ENCODE assay signal across 8 cellular contexts in the genomic region with DNA sequence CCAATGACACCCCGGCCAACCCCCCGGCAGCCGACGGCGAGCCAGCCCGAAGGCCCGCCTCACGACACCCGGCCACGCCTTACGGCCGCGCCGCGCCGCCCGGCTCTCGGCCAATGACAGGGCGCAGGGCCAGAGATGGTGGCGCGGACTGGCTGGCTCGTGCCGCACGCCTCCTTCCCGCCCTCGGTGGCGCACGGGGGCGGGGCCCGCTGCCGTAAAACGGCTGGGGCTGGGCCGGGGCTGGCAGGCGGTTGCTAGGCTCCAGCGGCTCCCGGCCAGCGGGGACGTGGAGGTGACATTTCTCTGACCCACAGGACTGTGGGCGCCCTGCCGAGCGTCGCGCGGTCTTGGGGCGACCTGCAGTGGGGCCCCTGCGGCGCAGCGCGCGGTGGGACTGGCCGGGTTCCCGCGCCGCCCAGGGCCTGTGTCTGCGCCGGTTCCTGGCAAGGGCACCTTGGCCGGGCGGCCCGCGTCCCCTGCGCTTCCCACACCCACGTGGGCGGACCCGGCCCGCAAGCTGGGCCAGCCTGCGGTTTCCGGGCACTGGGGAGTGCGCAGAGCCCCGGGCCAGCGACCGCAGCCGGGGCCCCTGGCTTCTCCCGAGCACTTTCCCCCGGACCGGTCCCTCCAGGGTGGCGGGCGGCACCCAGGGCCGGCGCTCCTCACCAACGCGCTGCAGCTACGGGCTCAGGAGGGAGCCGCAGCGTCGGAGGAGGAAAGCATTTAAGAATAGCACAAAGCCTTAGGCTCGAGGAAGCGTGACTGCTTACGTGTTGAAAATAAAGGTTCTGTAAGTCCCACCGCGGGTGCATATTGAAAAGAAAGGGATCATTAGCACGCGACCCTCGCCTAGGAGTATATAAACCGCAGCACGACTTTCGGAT. TPM values are rescaled to one million over a fixed set of nuclear protein-coding genes. Genes with fewer than 3 reads are reported as not detected.
DNase-seq lines count a peak whose midpoint lies in the region; ATAC-seq and TF ChIP-seq lines count a peak whose summit lies in the region.

A gene (minus strand): TSS at position 8 of the 884 bp plus-strand sequence. CDS start 64 bp downstream, outside the sequence.

- H3K36me3 ChIP-seq in ectodermal cell (ENCODE audit: control insufficient read depth, insufficient read depth, low read length), result no peaks in the 10 kb centered on the region
- H3K36me3 ChIP-seq in lower lobe of right lung, result no peaks in the 10 kb centered on the region

- intact Hi-C loops in lower lobe of right lung (cut with DNase I), result no loop called here

- H3K4me1 ChIP-seq in ectodermal cell (ENCODE audit: control insufficient read depth, insufficient read depth, low read length) (peaks cover 5% of the 10 kb centered on the region), lower lobe of right lung (peaks cover 30% of the 10 kb centered on the region)

- H3K27ac ChIP-seq in ectodermal cell (ENCODE audit: insufficient read depth, low read depth, low read length, poor library complexity, severe bottlenecking) (peak within 1 kb of the TSS; percentile 68), lower lobe of right lung (peak within 1 kb of the TSS; percentile 95)

- H3K4me3 ChIP-seq in ectodermal cell (ENCODE audit: insufficient read depth, low read depth, low read length), result peak within 1 kb of the TSS; percentile 75
- H3K4me3 ChIP-seq in lower lobe of right lung, result peak within 1 kb of the TSS; percentile 95

- DNase-seq in CMK (ENCODE audit: low read depth) (peak; percentile 80), GM20000 (ENCODE audit: low spot score) (peak; percentile 99), HS-5 (ENCODE audit: low read depth) (peak; percentile 65), NK-92 (lab: John Stamatoyannopoulos, UW; ENCODE audit: unreplicated experiment) (peak; percentile 58), lower lobe of right lung (peak; percentile 98)
- peak; percentile 72 to 90 for DNase-seq in activated CD8-positive, alpha-beta memory T cell treated with anti-CD3 and anti-CD28 coated beads for 1 hour (ENCODE audit: extremely low read depth in 1 of 2, low read depth in 1 of 2)
- DNase-seq in stimulated activated CD4-positive, alpha-beta T cell treated with anti-CD3 and anti-CD28 coated beads, TNF-alpha, amount 100 ng/mL, for 1 hour (ENCODE audit: low read depth in 3 of 3, low spot score in 1 of 3), result peak; percentile 78 to 92 (median 88)

- H3K27me3 ChIP-seq in ectodermal cell (ENCODE audit: control insufficient read depth, insufficient read depth, low read length, poor library complexity, severe bottlenecking) (peaks cover 14% of the 10 kb centered on the region), lower lobe of right lung (ENCODE audit: low read depth) (no peaks in the 10 kb centered on the region)

- H3K9me3 ChIP-seq in ectodermal cell (ENCODE audit: control insufficient read depth, low read length) (no peaks in the 10 kb centered on the region), lower lobe of right lung (no peaks in the 10 kb centered on the region)

- 0% methylated on average over 96 of the region's 96 CpGs for WGBS in ectodermal cell, 2 experiments

- TF ChIP-seq CTCF in GM20000 (IDR thresholded peaks at IDR 0.05; ENCODE audit: extremely low read depth, missing control alignments) (no peak), lower lobe of right lung (IDR thresholded peaks at IDR 0.05) (no peak)

- peak; percentile 98 for ATAC-seq in lower lobe of right lung

RNA-seq across cellular contexts. Expression of the gene that starts here (rescaled TPM):
- polyA plus RNA-seq in ectodermal cell (2013, experiment 1 of 4), result 16.8 TPM
- 12.9 TPM for polyA plus RNA-seq in ectodermal cell (2013, experiment 2 of 4)
- 13.8 TPM for polyA plus RNA-seq in ectodermal cell (2013, experiment 3 of 4)
- polyA plus RNA-seq in ectodermal cell (2013, experiment 4 of 4), result 16.7 TPM
- total RNA-seq in lower lobe of right lung, result 46.8 TPM

Comparison
In these comparisons a context has a peak if more than half of its experiments do, and no peak if none do; other contexts are left out.
1. Peak in every context shown above with its lines: DNase-seq, ATAC-seq, H3K4me3 ChIP-seq and H3K27ac ChIP-seq.